11 cellular contexts compared by ENCODE assay signal in the genomic region with DNA sequence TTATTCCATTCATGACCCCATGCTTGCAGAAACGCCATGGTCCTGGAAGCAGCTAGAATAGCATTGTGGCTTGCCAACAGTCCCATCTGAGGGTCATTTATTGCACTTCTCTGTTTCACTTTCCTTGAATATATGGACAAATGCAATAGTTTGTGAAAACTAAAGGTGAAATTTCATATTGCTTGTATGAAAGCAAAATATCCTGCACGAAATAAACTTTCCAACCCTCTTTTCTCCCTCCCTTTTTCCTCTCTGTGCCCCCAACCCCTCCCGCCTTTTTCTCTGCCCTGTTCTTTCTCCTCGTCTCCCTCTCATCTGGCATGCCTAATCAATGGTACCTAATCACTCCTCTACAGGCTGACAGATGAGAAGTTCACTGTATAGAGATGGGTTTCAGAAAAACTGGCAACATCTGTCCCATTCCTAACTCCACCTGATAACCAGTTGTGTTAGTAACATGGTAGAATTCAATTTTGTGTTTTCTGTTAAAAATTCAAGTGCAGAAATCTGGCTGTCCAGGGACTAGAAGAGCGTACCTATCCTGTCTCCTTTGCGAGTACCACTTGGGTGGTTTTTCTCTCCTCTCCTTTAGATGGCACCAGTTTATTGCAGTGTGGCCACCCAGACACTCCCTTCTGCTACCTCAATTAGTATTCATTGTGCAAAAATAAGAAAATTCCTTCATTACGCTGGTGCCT.
DNase-seq lines count a peak whose midpoint lies in the region; ATAC-seq and TF ChIP-seq lines count a peak whose summit lies in the region.
"Had no signal": no experiment of that assay in that cellular context is flagged by ENCODE, and none has a peak within 500 bp of the region (broad histone marks: within the 10 kb centered on the region; RNA-seq: fewer than 3 reads in every experiment).

No MANE protein-coding gene starts in this region.

- intact Hi-C loops in gastrocnemius medialis (cut with DNase I; ENCODE audit: low total_unique reads), result no loop called here

- DNase-seq in NCI-H1092 treated with DMSO at 0.1 percent for 48 hours (lab: John Stamatoyannopoulos, UW), result peak; percentile 68
- no peak for DNase-seq in NCI-H1092 (lab: John Stamatoyannopoulos, UW)
- DNase-seq in NCI-H748 (lab: John Stamatoyannopoulos, UW; ENCODE audit: unreplicated experiment), result peak; percentile 85
- DNase-seq in choroid plexus epithelial cell (ENCODE audit: low read depth), result peak; percentile 7
- DNase-seq in retina, result peak; percentile 14
- no peak for DNase-seq in gastrocnemius medialis
- no peak for DNase-seq in DMS 273 (lab: John Stamatoyannopoulos, UW; ENCODE audit: unreplicated experiment)
- DNase-seq: activated CD4-positive, alpha-beta T cell treated with anti-CD3 and anti-CD28 coated beads, Interleukin-2, amount 50 U/mL, for 4 hours had no signal

- H3K27me3 ChIP-seq in gastrocnemius medialis, result no peaks in the 10 kb centered on the region

- no peak for ATAC-seq in gastrocnemius medialis
- ATAC-seq in GM21360 (IDR thresholded peaks at IDR 0.05; ENCODE audit: unreplicated experiment), result no peak

- in situ Hi-C loops in gastrocnemius medialis (cut with MboI; ENCODE audit: low sequenced_read_pairs in 4 of 4), result no loop called here

- TF ChIP-seq POLR2A in gastrocnemius medialis (IDR thresholded peaks at IDR 0.05), result no peak

- H3K27ac ChIP-seq in gastrocnemius medialis, result no peak overlapping the region
- H3K27ac ChIP-seq: 22Rv1, thoracic aorta had no signal

- no peak overlapping the region for H3K4me3 ChIP-seq in choroid plexus epithelial cell (ENCODE audit: low read depth, low read length)
- H3K4me3 ChIP-seq in gastrocnemius medialis, result no peak overlapping the region
- H3K4me3 ChIP-seq: thoracic aorta had no signal

- peaks cover 0 to 5% of the 10 kb centered on the region in 2 donors for H3K4me1 ChIP-seq in gastrocnemius medialis

- no peaks in the 10 kb centered on the region for H3K9me3 ChIP-seq in gastrocnemius medialis
- H3K9me3 ChIP-seq: thoracic aorta had no signal

- H3K36me3 ChIP-seq in gastrocnemius medialis, result no peaks in the 10 kb centered on the region
- H3K36me3 ChIP-seq: thoracic aorta had no signal

- TF ChIP-seq CTCF in choroid plexus epithelial cell (conservative IDR thresholded peaks at IDR 0.05; ENCODE audit: low read depth, low read length) (peak; percentile 9), gastrocnemius medialis (IDR thresholded peaks at IDR 0.05 in 4 of 5, conservative IDR thresholded peaks at IDR 0.05 in 1 of 5) (no peak)

Comparison
In these comparisons a context has a peak if more than half of its experiments do, and no peak if none do; other contexts are left out.
1. DNase-seq: peak in NCI-H1092 treated with DMSO at 0.1 percent for 48 hours (single experiment), NCI-H748 (single experiment), choroid plexus epithelial cell (single experiment) and retina (single experiment); none in NCI-H1092 (single experiment), gastrocnemius medialis (0 of 2) and DMS 273 (single experiment).